ENCODE assay signal across 31 cellular contexts in genomic region chr9:137018761-137019559, GRCh38. TPM values are rescaled to one million over a fixed set of nuclear protein-coding genes. Genes with fewer than 3 reads are reported as not detected.
"Had no signal": no experiment of that assay in that cellular context is flagged by ENCODE, and none has a peak within 500 bp of the region (broad histone marks: within the 10 kb centered on the region; RNA-seq: fewer than 3 reads in every experiment).

No MANE protein-coding gene starts in this region.

- H3K4me2 ChIP-seq: smooth muscle cell had no signal

- DNase-seq: hypothalamus; immature natural killer cell; kidney; left colon; left lung; lower lobe of right lung; mammary epithelial cell; mesenchymal stem cell; naive thymus-derived CD8-positive, alpha-beta T cell; nucleus accumbens; psoas muscle; right lobe of liver; stimulated activated CD4-positive, alpha-beta T cell treated with anti-CD3 and anti-CD28 coated beads, Interleukin-1b, Interleukin-23, amount 100 ng/mL, for 48 hours; stimulated activated CD4-positive, alpha-beta T cell treated with anti-CD3 and anti-CD28 coated beads, Interleukin-2, amount 100 ng/mL, for 48 hours; stimulated activated CD4-positive, alpha-beta T cell treated with anti-CD3 and anti-CD28 coated beads, Interleukin-4, amount 100 ng/mL, for 4 hours; stimulated activated CD8-positive, alpha-beta memory T cell treated with anti-CD3 and anti-CD28 coated beads, Interleukin-4, amount 100 ng/mL, for 48 hours; stimulated activated naive CD4-positive, alpha-beta T cell treated with Interleukin-2 at 50 U/mL for 16 hours; stimulated activated naive CD8-positive, alpha-beta T cell treated with anti-CD3 and anti-CD28 coated beads, Interleukin-15, amount 100 ng/mL, for 72 hours; testis; thyroid gland; transverse colon had no signal

- H3K9me3 ChIP-seq: left lung, lower lobe of right lung, psoas muscle, right lobe of liver, testis, thyroid gland, transverse colon, upper lobe of left lung, vagina had no signal

- H3K79me2 ChIP-seq: parathyroid adenoma had no signal

- H3K4me1 ChIP-seq: left lung, lower lobe of right lung, parathyroid adenoma, psoas muscle, testis, thyroid gland, upper lobe of left lung, vagina had no signal

- H3K4me3 ChIP-seq: left lung, lower lobe of right lung, psoas muscle, right lobe of liver, smooth muscle cell, testis, thyroid gland, transverse colon, upper lobe of left lung, vagina had no signal

- H3K27me3 ChIP-seq: left lung, right lobe of liver, testis, thyroid gland, transverse colon, upper lobe of left lung, vagina had no signal

- H2AFZ ChIP-seq: parathyroid adenoma had no signal

- H3K9ac ChIP-seq: parathyroid adenoma had no signal

- H3K36me3 ChIP-seq: transverse colon had no signal

- H3K27ac ChIP-seq: left lung, lower lobe of right lung, parathyroid adenoma, psoas muscle, right lobe of liver, testis, thyroid gland, transverse colon, upper lobe of left lung, vagina had no signal

- ATAC-seq: left colon; left lung; lower lobe of right lung; naive thymus-derived CD8-positive, alpha-beta T cell; psoas muscle; right lobe of liver; stimulated activated memory B cell treated with anti-CD40 and anti-IgM and Interleukin-4, amounts not matched to agents 10 μg/mL and 1 μg/mL and 100 μg/mL, for 72 hours; stimulated activated naive CD8-positive, alpha-beta T cell treated with anti-CD3 and anti-CD28 coated beads, Interleukin-15, amount 100 ng/mL, for 72 hours had no signal

- FAIRE-seq: islet of Langerhans, kidney had no signal

RNA-seq across cellular contexts. Expression of gene FUT7, which starts 12.9 kb away (rescaled TPM):
- total RNA-seq: left colon, mammary epithelial cell, neural crest cell, skeletal muscle tissue, smooth muscle cell, thyroid gland, transverse colon, urinary bladder, vagina had no signal
- polyA plus RNA-seq: mammary epithelial cell, smooth muscle cell had no signal

RNA-seq across cellular contexts. Expression of gene CLIC3, which starts 22.6 kb away (rescaled TPM):
- total RNA-seq: neural crest cell, osteocyte, skeletal muscle tissue had no signal
